ENCODE assay signal across 35 cellular contexts in the genomic region with DNA sequence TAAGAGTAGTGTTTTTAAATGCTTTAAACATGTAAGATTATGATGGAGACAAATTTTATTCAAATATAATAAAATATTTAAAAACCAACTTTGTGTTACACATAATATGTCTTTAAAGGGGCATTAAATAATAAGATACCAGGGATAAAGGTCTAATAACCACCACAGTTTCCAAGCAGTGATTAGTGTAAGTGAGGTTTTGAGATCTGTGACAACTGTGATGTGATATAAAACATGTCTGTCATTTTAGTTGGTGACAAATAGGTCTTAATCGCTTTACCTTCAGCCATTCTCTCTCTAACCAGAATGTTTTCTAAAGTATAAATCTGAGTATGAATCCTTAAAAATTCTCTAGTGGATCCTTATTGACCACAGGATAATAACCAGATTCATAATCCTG.
"Had no signal": no experiment of that assay in that cellular context is flagged by ENCODE, and none has a peak within 500 bp of the region (broad histone marks: within the 10 kb centered on the region; RNA-seq: fewer than 3 reads in every experiment).

No MANE protein-coding gene starts in this region.

- DNase-seq: Karpas-422, Kasumi-1, KG1, MG63, MM.1S, MV-4-11, NCI-H1048, NCI-H1092, NCI-H1092 treated with DMSO at 0.1 percent for 48 hours, NCI-H1105, NCI-H1105 treated with DMSO at 0.1 percent for 48 hours, NCI-H1417, NCI-H1417 treated with DMSO at 0.1 percent for 48 hours, NCI-H1436, NCI-H1436 treated with DMSO at 0.1 percent for 48 hours, NCI-H146, NCI-H1694, NCI-H1694 treated with DMSO at 0.1 percent for 48 hours, NCI-H187, NCI-H187 treated with DMSO at 0.1 percent for 48 hours, NCI-H1930, NCI-H2029, NCI-H2029 treated with DMSO at 0.1 percent for 48 hours, NCI-H2081, NCI-H2081 treated with DMSO at 0.1 percent for 48 hours, NCI-H2107, NCI-H2171, NCI-H2171 treated with DMSO at 0.1 percent for 48 hours, NCI-H2227 treated with DMSO at 0.1 percent for 48 hours, NCI-H226, NCI-H345, NCI-H446, NCI-H446 treated with DMSO at 0.1 percent for 48 hours, NCI-H510A had no signal

- H3K27ac ChIP-seq: KMS-11 had no signal

- H3K27me3 ChIP-seq: MG63 had no signal

- H3K9me3 ChIP-seq: MG63 had no signal

- H3K4me3 ChIP-seq: MG63 had no signal
